ENCODE assay signal across 10 cellular contexts in genomic region chr4:115485402-115485801, GRCh38.
"Had no signal": no experiment of that assay in that cellular context is flagged by ENCODE, and none has a peak within 500 bp of the region (broad histone marks: within the 10 kb centered on the region; RNA-seq: fewer than 3 reads in every experiment).

No MANE protein-coding gene starts in this region.

- H3K27ac ChIP-seq: GM23248 had no signal

- H3K36me3 ChIP-seq: HAP-1 had no signal

- H3K9ac ChIP-seq: GM23248 had no signal

- H3K9me3 ChIP-seq: HAP-1 had no signal

- H3K4me3 ChIP-seq: GM23248, HAP-1, K562 had no signal

- H3K4me3 Mint-ChIP-seq: HFFc6 had no signal

- ATAC-seq: HCT116, K562 had no signal

- H2AFZ ChIP-seq: GM23248 had no signal

- H3K27ac Mint-ChIP-seq: HFFc6 had no signal

- FAIRE-seq: HTR-8/SVneo, K562 had no signal

- DNase-seq: GM23248, GOT3, H7, HFFc6, IMR-90, KG1 had no signal
